ENCODE assay signal across 1 cellular context in the genomic region with DNA sequence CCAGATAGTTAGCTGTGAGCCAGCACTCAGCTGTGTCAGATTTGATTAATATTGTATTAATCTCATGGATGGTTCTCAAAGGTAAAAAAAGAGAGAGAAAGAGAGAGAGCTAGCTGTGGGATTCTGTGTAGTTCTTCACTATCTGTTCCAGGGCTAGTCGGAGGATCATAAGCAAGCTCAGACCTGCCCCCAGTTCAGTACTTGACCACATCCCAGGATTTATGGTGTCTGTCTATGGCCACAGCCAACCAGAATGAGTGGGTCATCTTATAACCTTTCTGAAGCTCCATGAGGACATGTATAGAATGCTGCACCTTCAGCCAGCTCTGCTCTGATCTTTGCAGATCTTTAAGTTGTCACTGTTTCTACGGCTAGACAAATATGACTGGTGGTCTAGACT.
TF ChIP-seq lines count a peak whose summit lies in the region.

No MANE protein-coding gene starts in this region.

TF ChIP-seq in IMR-90, 13 proteins besides CTCF, POLR2A, EP300 and RAD21:
- TF ChIP-seq CEBPB (IDR thresholded peaks at IDR 0.05; ENCODE audit: low read depth, low read length): no peak
- TF ChIP-seq RFX5 (IDR thresholded peaks at IDR 0.05; ENCODE audit: low read depth, low read length): no peak
- no peak for TF ChIP-seq ELK1 (IDR thresholded peaks at IDR 0.05; ENCODE audit: borderline replicate concordance, low read depth, low read length)
- no peak for TF ChIP-seq NFE2L2 (IDR thresholded peaks at IDR 0.05; ENCODE audit: low read depth, low read length)
- TF ChIP-seq SMC3 (IDR thresholded peaks at IDR 0.05; ENCODE audit: low read depth, low read length): no peak
- TF ChIP-seq CHD1 (IDR thresholded peaks at IDR 0.05; ENCODE audit: low read depth, low read length): no peak
- TF ChIP-seq RCOR1 (IDR thresholded peaks at IDR 0.05; ENCODE audit: insufficient replicate concordance, low read length): no peak
- TF ChIP-seq, protein P1, sequence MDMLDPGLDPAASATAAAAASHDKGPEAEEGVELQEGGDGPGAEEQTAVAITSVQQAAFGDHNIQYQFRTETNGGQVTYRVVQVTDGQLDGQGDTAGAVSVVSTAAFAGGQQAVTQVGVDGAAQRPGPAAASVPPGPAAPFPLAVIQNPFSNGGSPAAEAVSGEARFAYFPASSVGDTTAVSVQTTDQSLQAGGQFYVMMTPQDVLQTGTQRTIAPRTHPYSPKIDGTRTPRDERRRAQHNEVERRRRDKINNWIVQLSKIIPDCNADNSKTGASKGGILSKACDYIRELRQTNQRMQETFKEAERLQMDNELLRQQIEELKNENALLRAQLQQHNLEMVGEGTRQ (IDR thresholded peaks at IDR 0.05; ENCODE audit: low read depth, low read length): no peak
- no peak for TF ChIP-seq FOS (IDR thresholded peaks at IDR 0.05; ENCODE audit: low read depth, low read length)
- no peak for TF ChIP-seq MAFK (IDR thresholded peaks at IDR 0.05; ENCODE audit: low read depth, low read length)
- no peak for TF ChIP-seq MAZ (IDR thresholded peaks at IDR 0.05; ENCODE audit: borderline replicate concordance, low read depth, low read length)
- TF ChIP-seq BHLHE40 (IDR thresholded peaks at IDR 0.05; ENCODE audit: low read depth, low read length): no peak
- TF ChIP-seq MXI1 (IDR thresholded peaks at IDR 0.05; ENCODE audit: borderline replicate concordance, low read depth, low read length): no peak
TF ChIP-seq in IMR-90: peak in this region for 0.
